Comparison of ENCODE assay signal across 1 cellular context in the genomic region with DNA sequence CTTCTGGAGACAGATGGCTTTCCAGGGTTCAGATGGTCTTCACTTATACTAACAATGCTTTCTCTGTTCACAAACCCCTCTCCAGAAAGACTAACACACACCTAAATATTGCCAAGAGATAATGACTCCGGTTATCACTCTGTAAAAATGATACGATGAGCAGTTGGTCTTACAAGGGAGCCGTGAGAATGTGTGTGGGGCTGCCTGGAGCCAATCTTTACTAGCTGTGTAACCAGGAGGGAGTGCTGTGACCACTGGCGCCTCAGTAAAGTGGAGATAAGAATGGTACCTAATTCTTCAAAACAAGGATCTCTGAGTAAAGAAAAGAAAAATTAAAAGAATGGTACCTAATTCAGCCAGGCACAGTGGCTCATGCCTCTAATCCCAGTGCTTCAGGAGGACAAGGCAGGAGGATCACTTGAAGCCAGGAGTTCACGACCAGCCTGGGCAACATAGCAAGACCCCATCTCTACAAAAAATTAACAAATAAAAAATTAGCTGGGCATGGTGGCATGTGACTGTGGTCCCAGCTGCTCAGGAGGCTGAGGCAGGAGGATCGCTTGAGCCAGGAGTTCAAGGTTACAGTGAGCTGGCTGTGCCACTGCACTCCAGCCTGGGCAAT.
TF ChIP-seq lines count a peak whose summit lies in the region.

No MANE protein-coding gene starts in this region.

TF ChIP-seq in K562, 482 proteins besides CTCF, POLR2A, EP300 and RAD21:
- TF ChIP-seq, protein P1, sequence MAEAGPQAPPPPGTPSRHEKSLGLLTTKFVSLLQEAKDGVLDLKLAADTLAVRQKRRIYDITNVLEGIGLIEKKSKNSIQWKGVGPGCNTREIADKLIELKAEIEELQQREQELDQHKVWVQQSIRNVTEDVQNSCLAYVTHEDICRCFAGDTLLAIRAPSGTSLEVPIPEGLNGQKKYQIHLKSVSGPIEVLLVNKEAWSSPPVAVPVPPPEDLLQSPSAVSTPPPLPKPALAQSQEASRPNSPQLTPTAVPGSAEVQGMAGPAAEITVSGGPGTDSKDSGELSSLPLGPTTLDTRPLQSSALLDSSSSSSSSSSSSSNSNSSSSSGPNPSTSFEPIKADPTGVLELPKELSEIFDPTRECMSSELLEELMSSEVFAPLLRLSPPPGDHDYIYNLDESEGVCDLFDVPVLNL (CRISPR knock-in tag; IDR thresholded peaks at IDR 0.05; ENCODE audit: low read depth), result no peak
- TF ChIP-seq BCOR (IDR thresholded peaks at IDR 0.05), result peak; percentile 75
- TF ChIP-seq CTBP1 (IDR thresholded peaks at IDR 0.05; ENCODE audit: borderline replicate concordance), result no peak
- TF ChIP-seq, protein P2, sequence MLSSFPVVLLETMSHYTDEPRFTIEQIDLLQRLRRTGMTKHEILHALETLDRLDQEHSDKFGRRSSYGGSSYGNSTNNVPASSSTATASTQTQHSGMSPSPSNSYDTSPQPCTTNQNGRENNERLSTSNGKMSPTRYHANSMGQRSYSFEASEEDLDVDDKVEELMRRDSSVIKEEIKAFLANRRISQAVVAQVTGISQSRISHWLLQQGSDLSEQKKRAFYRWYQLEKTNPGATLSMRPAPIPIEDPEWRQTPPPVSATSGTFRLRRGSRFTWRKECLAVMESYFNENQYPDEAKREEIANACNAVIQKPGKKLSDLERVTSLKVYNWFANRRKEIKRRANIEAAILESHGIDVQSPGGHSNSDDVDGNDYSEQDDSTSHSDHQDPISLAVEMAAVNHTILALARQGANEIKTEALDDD (IDR thresholded peaks at IDR 0.05), result peak; percentile 70
- TF ChIP-seq KLF10 (CRISPR knock-in tag; IDR thresholded peaks at IDR 0.05), result no peak
- TF ChIP-seq SETDB1 (IDR thresholded peaks at IDR 0.05; ENCODE audit: low read length), result no peak
- TF ChIP-seq ZNF121 (CRISPR knock-in tag; conservative IDR thresholded peaks at IDR 0.05), result peak; percentile 96
- no peak for TF ChIP-seq ZNF274 (IDR thresholded peaks at IDR 0.05; ENCODE audit: borderline replicate concordance, low read depth, low read length)
TF ChIP-seq in K562: peak in this region for 3.
